Comparison of ENCODE assay signal across 8 cellular contexts in genomic region chr19:39389621-39390414, GRCh38. TPM values are rescaled to one million over a fixed set of nuclear protein-coding genes. Genes with fewer than 3 reads are reported as not detected.
DNase-seq lines count a peak whose midpoint lies in the region; ATAC-seq and TF ChIP-seq lines count a peak whose summit lies in the region.

No MANE protein-coding gene starts in this region.

- peak overlapping the region; percentile 71 to 89 (median 81) for H3K4me3 ChIP-seq in liver (ENCODE audit: low read depth in 1 of 3, low read length in 3 of 3)
- peak overlapping the region; percentile 92 to 100 (median 98) for H3K4me3 ChIP-seq in tibial nerve

- ATAC-seq in GM18909 (IDR thresholded peaks at IDR 0.05; ENCODE audit: poor library complexity, unreplicated experiment) = no peak
- ATAC-seq in HG02571 (IDR thresholded peaks at IDR 0.05; ENCODE audit: unreplicated experiment) = no peak
- no peak for ATAC-seq in HG03442 (IDR thresholded peaks at IDR 0.05; ENCODE audit: unreplicated experiment)

- H3K27me3 ChIP-seq in liver (ENCODE audit: control insufficient read depth in 4 of 4, insufficient read depth in 4 of 4, low read length in 3 of 4) = no peaks in the 10 kb centered on the region
- H3K27me3 ChIP-seq in tibial nerve = no peaks in the 10 kb centered on the region

- CTCF ChIA-PET in activated naive CD4-positive, alpha-beta T cell treated with anti-CD3 and anti-CD28 coated beads, Interleukin-2, amount 10 ng/mL, durations not matched to agents 7 days and 5 days (lab: Charles Lee) = no interaction called here

- peaks cover 57% of the 10 kb centered on the region for H3K36me3 Mint-ChIP-seq in activated naive CD4-positive, alpha-beta T cell treated with anti-CD3 and anti-CD28 coated beads, Interleukin-2, amount 10 ng/mL, durations not matched to agents 7 days and 5 days

- H3K4me1 ChIP-seq in liver (ENCODE audit: control insufficient read depth in 4 of 4, insufficient read depth in 4 of 4, low read length in 3 of 4) = peaks cover 3 to 21% (median 15%) of the 10 kb centered on the region in 4 donors
- H3K4me1 ChIP-seq in tibial nerve = peaks cover 0 to 39% (median 20%) of the 10 kb centered on the region in 4 donors

- TF ChIP-seq CTCF in liver (IDR thresholded peaks at IDR 0.05; ENCODE audit: low read depth, low read length, missing input control) (no peak), tibial nerve (IDR thresholded peaks at IDR 0.05) (no peak)

- DNase-seq in activated naive CD4-positive, alpha-beta T cell treated with anti-CD3 and anti-CD28 coated beads, Interleukin-2, amount 10 ng/mL, durations not matched to agents 7 days and 5 days = no peak
- no peak for DNase-seq in activated naive CD4-positive, alpha-beta T cell (lab: John Stamatoyannopoulos, UW)
- DNase-seq in tibial nerve (ENCODE audit: low spot score in 2 of 2) = no peak

- H3K9me3 ChIP-seq in liver (ENCODE audit: control insufficient read depth in 4 of 4, low read length in 3 of 4) = no peaks in the 10 kb centered on the region
- H3K9me3 ChIP-seq in tibial nerve = no peaks in the 10 kb centered on the region

- no peak for TF ChIP-seq POLR2A in tibial nerve (IDR thresholded peaks at IDR 0.05)

- H3K4me1 Mint-ChIP-seq in activated naive CD4-positive, alpha-beta T cell treated with anti-CD3 and anti-CD28 coated beads, Interleukin-2, amount 10 ng/mL, durations not matched to agents 7 days and 5 days = peaks cover 33% of the 10 kb centered on the region

- 71% methylated on average over 13 of the region's 13 CpGs for WGBS in liver
- WGBS in tibial nerve, 2 donors = 61 to 64% methylated on average over 13 of the region's 13 CpGs

- H3K36me3 ChIP-seq in liver (ENCODE audit: control insufficient read depth in 4 of 4, insufficient read depth in 3 of 4, low read depth in 1 of 4, low read length in 3 of 4) (peaks cover 7 to 46% (median 29%) of the 10 kb centered on the region in 4 donors), tibial nerve (peaks cover 0 to 68% (median 24%) of the 10 kb centered on the region in 3 donors)

- H3K4me3 Mint-ChIP-seq in activated naive CD4-positive, alpha-beta T cell treated with anti-CD3 and anti-CD28 coated beads, Interleukin-2, amount 10 ng/mL, durations not matched to agents 7 days and 5 days = peak overlapping the region; percentile 94

- peak overlapping the region; percentile 84 to 85 for H3K9ac ChIP-seq in liver (ENCODE audit: low read depth in 1 of 2, low read length in 2 of 2)

- H3K27me3 Mint-ChIP-seq in activated naive CD4-positive, alpha-beta T cell treated with anti-CD3 and anti-CD28 coated beads, Interleukin-2, amount 10 ng/mL, durations not matched to agents 7 days and 5 days = no peaks in the 10 kb centered on the region

- H3K27ac Mint-ChIP-seq in activated naive CD4-positive, alpha-beta T cell treated with anti-CD3 and anti-CD28 coated beads, Interleukin-2, amount 10 ng/mL, durations not matched to agents 7 days and 5 days = peak overlapping the region; percentile 99

- no peak for TF ChIP-seq RAD21 in liver (IDR thresholded peaks at IDR 0.05)

- H3K9me3 Mint-ChIP-seq in activated naive CD4-positive, alpha-beta T cell treated with anti-CD3 and anti-CD28 coated beads, Interleukin-2, amount 10 ng/mL, durations not matched to agents 7 days and 5 days = no peaks in the 10 kb centered on the region

- peak overlapping the region; percentile 98 for H3K27ac ChIP-seq in angular gyrus (ENCODE audit: low read depth, low read length)
- H3K27ac ChIP-seq in liver (ENCODE audit: low read depth in 1 of 2, low read length in 2 of 2) = peak overlapping the region; percentile 8 to 98
- H3K27ac ChIP-seq in tibial nerve = peak overlapping the region; percentile 99 to 100 (median 100)

- no peak for TF ChIP-seq EP300 in tibial nerve (IDR thresholded peaks at IDR 0.05)

TF ChIP-seq in liver, 16 proteins besides CTCF, POLR2A, EP300 and RAD21:
- TF ChIP-seq RXRA (IDR thresholded peaks at IDR 0.05) = no peak
- TF ChIP-seq, protein P1, sequence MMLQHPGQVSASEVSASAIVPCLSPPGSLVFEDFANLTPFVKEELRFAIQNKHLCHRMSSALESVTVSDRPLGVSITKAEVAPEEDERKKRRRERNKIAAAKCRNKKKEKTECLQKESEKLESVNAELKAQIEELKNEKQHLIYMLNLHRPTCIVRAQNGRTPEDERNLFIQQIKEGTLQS (IDR thresholded peaks at IDR 0.05) = no peak
- TF ChIP-seq NR2F2 (IDR thresholded peaks at IDR 0.05) = no peak
- TF ChIP-seq HNF4G (IDR thresholded peaks at IDR 0.05) = no peak
- no peak for TF ChIP-seq EGR1 (IDR thresholded peaks at IDR 0.05; ENCODE audit: low read depth in 2 of 2)
- TF ChIP-seq REST (IDR thresholded peaks at IDR 0.05) = no peak
- no peak for TF ChIP-seq ZBTB33 (IDR thresholded peaks at IDR 0.05)
- TF ChIP-seq FOXA1 (IDR thresholded peaks at IDR 0.05) = no peak
- no peak for TF ChIP-seq HNF4A (conservative IDR thresholded peaks at IDR 0.05)
- TF ChIP-seq JUND (IDR thresholded peaks at IDR 0.05) = no peak
- no peak for TF ChIP-seq FOXA2 (IDR thresholded peaks at IDR 0.05)
- TF ChIP-seq GABPA (IDR thresholded peaks at IDR 0.05 in 1 of 2, conservative IDR thresholded peaks at IDR 0.05 in 1 of 2) = no peak
- TF ChIP-seq SP1 (IDR thresholded peaks at IDR 0.05) = no peak
- no peak for TF ChIP-seq YY1 (IDR thresholded peaks at IDR 0.05)
- TF ChIP-seq, protein P2, sequence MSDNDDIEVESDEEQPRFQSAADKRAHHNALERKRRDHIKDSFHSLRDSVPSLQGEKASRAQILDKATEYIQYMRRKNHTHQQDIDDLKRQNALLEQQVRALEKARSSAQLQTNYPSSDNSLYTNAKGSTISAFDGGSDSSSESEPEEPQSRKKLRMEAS (IDR thresholded peaks at IDR 0.05) = no peak
- no peak for TF ChIP-seq TAF1 (conservative IDR thresholded peaks at IDR 0.05)

RNA-seq across cellular contexts. Expression of gene PAF1, which starts 1.1 kb away (rescaled TPM):
- total RNA-seq in liver (10 to 100 TPM; 13.7 to 16.7 TPM), tibial nerve (10 to 100 TPM; 30.8 to 48.3 (median 44.3) TPM)
- polyA plus RNA-seq in liver = 10 to 100 TPM; 21.2 to 29.4 TPM

RNA-seq across cellular contexts. Expression of gene MED29, which starts 1.4 kb away (rescaled TPM):
- total RNA-seq in liver = 10 to 100 TPM; 11.0 to 13.8 TPM
- polyA plus RNA-seq in liver = 10 to 100 TPM; 21.0 to 24.2 TPM
- total RNA-seq in tibial nerve = 10 to 100 TPM; 32.9 to 52.5 (median 37.6) TPM

RNA-seq across cellular contexts. Expression of gene ZFP36, which starts 16.8 kb away (rescaled TPM):
- total RNA-seq in liver = 1 to 10 TPM; 3.6 to 9.0 TPM
- 10 to 100 TPM; 62.0 to 91.9 TPM for polyA plus RNA-seq in liver
- total RNA-seq in tibial nerve = 100 to 1,000 TPM; 125 to 274 (median 178) TPM

RNA-seq across cellular contexts. Expression of gene PLEKHG2, which starts 22.7 kb away (rescaled TPM):
- total RNA-seq in liver (1 to 10 TPM; 3.7 to 4.5 TPM), tibial nerve (10 to 100 TPM; 20.1 to 62.1 (median 35.6) TPM)
- polyA plus RNA-seq in liver = 1 to 10 TPM; 2.1 to 2.2 TPM

RNA-seq across cellular contexts. Expression of gene RPS16, which starts 45.9 kb away (rescaled TPM):
- total RNA-seq in liver = 100 to 1,000 TPM; 109 to 111 TPM
- 1,000 to 10,000 TPM in 1 of 2 donors, 100 to 1,000 TPM in 1; 324 to 1,094 TPM for polyA plus RNA-seq in liver
- total RNA-seq in tibial nerve = 1,000 to 10,000 TPM; 1,048 to 1,762 (median 1,462) TPM

Comparison
In these comparisons a context has a peak if more than half of its experiments do, and no peak if none do; other contexts are left out.
1. RNA of gene ZFP36, which starts 16.8 kb away (total RNA-seq): 125 to 274 TPM in tibial nerve; 3.6 to 9.0 TPM in liver; every median in the first group is over 10 times any median in the second.
2. Peak in every context shown above with its lines, with median percentiles within 50 percentile points of each other: H3K27ac ChIP-seq.